ENCODE assay signal across 1 cellular context in the genomic region with DNA sequence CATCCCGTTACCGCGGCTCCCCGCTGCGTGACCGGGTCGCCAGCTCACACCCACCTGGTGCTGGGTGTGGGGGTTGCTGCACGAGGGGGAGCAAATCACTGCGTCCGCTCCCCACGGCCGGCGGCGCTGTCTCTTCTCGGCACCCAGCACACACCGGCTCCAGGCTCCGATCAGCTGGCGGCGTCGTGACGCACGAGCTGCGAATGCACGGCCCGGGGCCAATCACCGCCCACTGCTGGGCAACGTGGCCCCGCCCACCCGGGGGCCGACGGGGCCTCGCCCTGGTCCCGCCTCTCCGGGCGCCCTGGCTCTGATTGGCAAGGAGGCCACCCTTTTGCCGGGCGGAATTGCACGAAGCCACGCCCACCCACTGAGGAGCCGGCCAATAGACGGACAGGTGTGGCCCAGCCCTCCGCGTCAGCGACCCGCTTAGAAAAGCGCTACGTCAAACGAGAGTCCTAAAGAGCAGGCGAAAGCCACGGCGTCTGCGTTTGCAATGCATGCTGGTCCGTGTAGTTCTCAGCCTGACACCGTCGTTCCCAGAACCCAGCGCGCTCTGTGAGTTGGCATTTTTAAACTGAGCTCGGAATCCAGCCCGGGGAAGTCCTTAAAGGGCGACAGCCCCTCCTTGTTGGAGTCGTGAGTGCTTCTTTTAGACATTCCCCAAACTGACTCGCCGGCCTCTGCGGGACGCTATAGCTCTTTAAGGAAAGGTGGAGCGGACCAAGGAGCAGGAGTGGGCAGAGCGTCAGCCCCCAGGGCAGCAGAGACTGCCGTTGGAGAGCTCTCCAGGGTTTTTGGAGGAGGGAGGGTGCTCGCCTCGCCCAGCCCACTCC.
A peak's percentile ranks its signal among the peaks of the same experiment; 100 is the strongest.
TF ChIP-seq lines count a peak whose summit lies in the region.

No MANE protein-coding gene starts in this region.

TF ChIP-seq in K562, 482 proteins besides CTCF, POLR2A, EP300 and RAD21 (continued from another document and continues in another):
- TF ChIP-seq ZNF785 (CRISPR knock-in tag; IDR thresholded peaks at IDR 0.05), result no peak
- peak; percentile 92 for TF ChIP-seq ZNF143 (CRISPR knock-in tag; IDR thresholded peaks at IDR 0.05)
- 0 out of 2 replicates have a peak, but pooled peaks have one; percentile 44 for TF ChIP-seq MTA1 (IDR thresholded peaks at IDR 0.05; ENCODE audit: borderline replicate concordance)
- no peak for TF ChIP-seq E2F1 (CRISPR knock-in tag; IDR thresholded peaks at IDR 0.05)
- TF ChIP-seq NEUROD1 (IDR thresholded peaks at IDR 0.05; ENCODE audit: borderline replicate concordance, low read depth, low read length, partially characterized antibody), result peak; percentile 56
- TF ChIP-seq, protein P1, sequence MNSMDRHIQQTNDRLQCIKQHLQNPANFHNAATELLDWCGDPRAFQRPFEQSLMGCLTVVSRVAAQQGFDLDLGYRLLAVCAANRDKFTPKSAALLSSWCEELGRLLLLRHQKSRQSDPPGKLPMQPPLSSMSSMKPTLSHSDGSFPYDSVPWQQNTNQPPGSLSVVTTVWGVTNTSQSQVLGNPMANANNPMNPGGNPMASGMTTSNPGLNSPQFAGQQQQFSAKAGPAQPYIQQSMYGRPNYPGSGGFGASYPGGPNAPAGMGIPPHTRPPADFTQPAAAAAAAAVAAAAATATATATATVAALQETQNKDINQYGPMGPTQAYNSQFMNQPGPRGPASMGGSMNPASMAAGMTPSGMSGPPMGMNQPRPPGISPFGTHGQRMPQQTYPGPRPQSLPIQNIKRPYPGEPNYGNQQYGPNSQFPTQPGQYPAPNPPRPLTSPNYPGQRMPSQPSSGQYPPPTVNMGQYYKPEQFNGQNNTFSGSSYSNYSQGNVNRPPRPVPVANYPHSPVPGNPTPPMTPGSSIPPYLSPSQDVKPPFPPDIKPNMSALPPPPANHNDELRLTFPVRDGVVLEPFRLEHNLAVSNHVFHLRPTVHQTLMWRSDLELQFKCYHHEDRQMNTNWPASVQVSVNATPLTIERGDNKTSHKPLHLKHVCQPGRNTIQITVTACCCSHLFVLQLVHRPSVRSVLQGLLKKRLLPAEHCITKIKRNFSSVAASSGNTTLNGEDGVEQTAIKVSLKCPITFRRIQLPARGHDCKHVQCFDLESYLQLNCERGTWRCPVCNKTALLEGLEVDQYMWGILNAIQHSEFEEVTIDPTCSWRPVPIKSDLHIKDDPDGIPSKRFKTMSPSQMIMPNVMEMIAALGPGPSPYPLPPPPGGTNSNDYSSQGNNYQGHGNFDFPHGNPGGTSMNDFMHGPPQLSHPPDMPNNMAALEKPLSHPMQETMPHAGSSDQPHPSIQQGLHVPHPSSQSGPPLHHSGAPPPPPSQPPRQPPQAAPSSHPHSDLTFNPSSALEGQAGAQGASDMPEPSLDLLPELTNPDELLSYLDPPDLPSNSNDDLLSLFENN (IDR thresholded peaks at IDR 0.05; ENCODE audit: low read depth in 2 of 2, low read length in 2 of 2), result 0 out of 4 replicates have a peak, but pooled peaks of 1 of the 2 experiments have one; percentile 25
- no peak for TF ChIP-seq HMG20B (CRISPR knock-in tag; IDR thresholded peaks at IDR 0.05)
- 0 out of 2 replicates have a peak, but pooled peaks have one; percentile 13 for TF ChIP-seq MYNN (IDR thresholded peaks at IDR 0.05)
- no peak for TF ChIP-seq MYNN (CRISPR knock-in tag; IDR thresholded peaks at IDR 0.05)
- TF ChIP-seq, protein P2, sequence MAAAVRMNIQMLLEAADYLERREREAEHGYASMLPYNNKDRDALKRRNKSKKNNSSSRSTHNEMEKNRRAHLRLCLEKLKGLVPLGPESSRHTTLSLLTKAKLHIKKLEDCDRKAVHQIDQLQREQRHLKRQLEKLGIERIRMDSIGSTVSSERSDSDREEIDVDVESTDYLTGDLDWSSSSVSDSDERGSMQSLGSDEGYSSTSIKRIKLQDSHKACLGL (CRISPR knock-in tag; IDR thresholded peaks at IDR 0.05; ENCODE audit: borderline replicate concordance, poor library complexity, severe bottlenecking), result peak; percentile 31
- no peak; the same call in 1 of the 2 replicates for TF ChIP-seq ATF1 (CRISPR knock-in tag; IDR thresholded peaks at IDR 0.05)
- TF ChIP-seq ATF1 (tag; IDR thresholded peaks at IDR 0.05), result peak; percentile 98
- no peak for TF ChIP-seq HNRNPH1 (optimal IDR thresholded peaks at IDR 0.05; ENCODE audit: low read depth, low read length)
- no peak for TF ChIP-seq PTTG1 (tag; IDR thresholded peaks at IDR 0.05; ENCODE audit: low read depth)
- peak; percentile 100 for TF ChIP-seq TFAP4 (CRISPR knock-in tag; IDR thresholded peaks at IDR 0.05; ENCODE audit: borderline replicate concordance)
- TF ChIP-seq CREB3L1 (IDR thresholded peaks at IDR 0.05; ENCODE audit: borderline replicate concordance, low read depth), result peak; percentile 94
- TF ChIP-seq, protein P3, sequence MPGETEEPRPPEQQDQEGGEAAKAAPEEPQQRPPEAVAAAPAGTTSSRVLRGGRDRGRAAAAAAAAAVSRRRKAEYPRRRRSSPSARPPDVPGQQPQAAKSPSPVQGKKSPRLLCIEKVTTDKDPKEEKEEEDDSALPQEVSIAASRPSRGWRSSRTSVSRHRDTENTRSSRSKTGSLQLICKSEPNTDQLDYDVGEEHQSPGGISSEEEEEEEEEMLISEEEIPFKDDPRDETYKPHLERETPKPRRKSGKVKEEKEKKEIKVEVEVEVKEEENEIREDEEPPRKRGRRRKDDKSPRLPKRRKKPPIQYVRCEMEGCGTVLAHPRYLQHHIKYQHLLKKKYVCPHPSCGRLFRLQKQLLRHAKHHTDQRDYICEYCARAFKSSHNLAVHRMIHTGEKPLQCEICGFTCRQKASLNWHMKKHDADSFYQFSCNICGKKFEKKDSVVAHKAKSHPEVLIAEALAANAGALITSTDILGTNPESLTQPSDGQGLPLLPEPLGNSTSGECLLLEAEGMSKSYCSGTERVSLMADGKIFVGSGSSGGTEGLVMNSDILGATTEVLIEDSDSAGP (CRISPR knock-in tag; IDR thresholded peaks at IDR 0.05), result peak; percentile 93
- peak; percentile 95 for TF ChIP-seq CREB1 (IDR thresholded peaks at IDR 0.05)
- peak; percentile 93 for TF ChIP-seq CREB1 (CRISPR knock-in tag; IDR thresholded peaks at IDR 0.05)
- TF ChIP-seq KLF1 (tag; IDR thresholded peaks at IDR 0.05), result no peak
- peak; percentile 93 for TF ChIP-seq MBD2 (IDR thresholded peaks at IDR 0.05; ENCODE audit: borderline replicate concordance, low read depth)
- TF ChIP-seq MCM2 (IDR thresholded peaks at IDR 0.05; ENCODE audit: low read depth), result no peak
- TF ChIP-seq FIP1L1 (IDR thresholded peaks at IDR 0.05; ENCODE audit: low read depth, low read length, poor library complexity, severe bottlenecking), result peak; percentile 57
- peak; percentile 96 for TF ChIP-seq SAP30 (IDR thresholded peaks at IDR 0.05; ENCODE audit: borderline replicate concordance, insufficient read depth, low read depth, low read length, poor library complexity, severe bottlenecking)
- TF ChIP-seq DDX20 (tag; IDR thresholded peaks at IDR 0.05; ENCODE audit: low read depth), result no peak
- TF ChIP-seq, protein P4, sequence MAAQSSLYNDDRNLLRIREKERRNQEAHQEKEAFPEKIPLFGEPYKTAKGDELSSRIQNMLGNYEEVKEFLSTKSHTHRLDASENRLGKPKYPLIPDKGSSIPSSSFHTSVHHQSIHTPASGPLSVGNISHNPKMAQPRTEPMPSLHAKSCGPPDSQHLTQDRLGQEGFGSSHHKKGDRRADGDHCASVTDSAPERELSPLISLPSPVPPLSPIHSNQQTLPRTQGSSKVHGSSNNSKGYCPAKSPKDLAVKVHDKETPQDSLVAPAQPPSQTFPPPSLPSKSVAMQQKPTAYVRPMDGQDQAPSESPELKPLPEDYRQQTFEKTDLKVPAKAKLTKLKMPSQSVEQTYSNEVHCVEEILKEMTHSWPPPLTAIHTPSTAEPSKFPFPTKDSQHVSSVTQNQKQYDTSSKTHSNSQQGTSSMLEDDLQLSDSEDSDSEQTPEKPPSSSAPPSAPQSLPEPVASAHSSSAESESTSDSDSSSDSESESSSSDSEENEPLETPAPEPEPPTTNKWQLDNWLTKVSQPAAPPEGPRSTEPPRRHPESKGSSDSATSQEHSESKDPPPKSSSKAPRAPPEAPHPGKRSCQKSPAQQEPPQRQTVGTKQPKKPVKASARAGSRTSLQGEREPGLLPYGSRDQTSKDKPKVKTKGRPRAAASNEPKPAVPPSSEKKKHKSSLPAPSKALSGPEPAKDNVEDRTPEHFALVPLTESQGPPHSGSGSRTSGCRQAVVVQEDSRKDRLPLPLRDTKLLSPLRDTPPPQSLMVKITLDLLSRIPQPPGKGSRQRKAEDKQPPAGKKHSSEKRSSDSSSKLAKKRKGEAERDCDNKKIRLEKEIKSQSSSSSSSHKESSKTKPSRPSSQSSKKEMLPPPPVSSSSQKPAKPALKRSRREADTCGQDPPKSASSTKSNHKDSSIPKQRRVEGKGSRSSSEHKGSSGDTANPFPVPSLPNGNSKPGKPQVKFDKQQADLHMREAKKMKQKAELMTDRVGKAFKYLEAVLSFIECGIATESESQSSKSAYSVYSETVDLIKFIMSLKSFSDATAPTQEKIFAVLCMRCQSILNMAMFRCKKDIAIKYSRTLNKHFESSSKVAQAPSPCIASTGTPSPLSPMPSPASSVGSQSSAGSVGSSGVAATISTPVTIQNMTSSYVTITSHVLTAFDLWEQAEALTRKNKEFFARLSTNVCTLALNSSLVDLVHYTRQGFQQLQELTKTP (IDR thresholded peaks at IDR 0.05; ENCODE audit: low read depth in 1 of 2, partially characterized antibody in 2 of 2), result peak in 1 of 2 experiments; percentile 94
- peak; percentile 89 for TF ChIP-seq ATF7 (IDR thresholded peaks at IDR 0.05)
- peak; percentile 91; the same call in 1 of the 2 replicates for TF ChIP-seq NFRKB (IDR thresholded peaks at IDR 0.05; ENCODE audit: low read depth)
- no peak for TF ChIP-seq RFX1 (IDR thresholded peaks at IDR 0.05)
- TF ChIP-seq, protein P5, sequence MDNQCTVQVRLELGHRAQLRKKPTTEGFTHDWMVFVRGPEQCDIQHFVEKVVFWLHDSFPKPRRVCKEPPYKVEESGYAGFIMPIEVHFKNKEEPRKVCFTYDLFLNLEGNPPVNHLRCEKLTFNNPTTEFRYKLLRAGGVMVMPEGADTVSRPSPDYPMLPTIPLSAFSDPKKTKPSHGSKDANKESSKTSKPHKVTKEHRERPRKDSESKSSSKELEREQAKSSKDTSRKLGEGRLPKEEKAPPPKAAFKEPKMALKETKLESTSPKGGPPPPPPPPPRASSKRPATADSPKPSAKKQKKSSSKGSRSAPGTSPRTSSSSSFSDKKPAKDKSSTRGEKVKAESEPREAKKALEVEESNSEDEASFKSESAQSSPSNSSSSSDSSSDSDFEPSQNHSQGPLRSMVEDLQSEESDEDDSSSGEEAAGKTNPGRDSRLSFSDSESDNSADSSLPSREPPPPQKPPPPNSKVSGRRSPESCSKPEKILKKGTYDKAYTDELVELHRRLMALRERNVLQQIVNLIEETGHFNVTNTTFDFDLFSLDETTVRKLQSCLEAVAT (IDR thresholded peaks at IDR 0.05), result peak in 1 of 2 experiments; percentile 36; a peak in 1 of 4 replicates
- TF ChIP-seq ZNF551 (CRISPR knock-in tag; IDR thresholded peaks at IDR 0.05), result no peak
- TF ChIP-seq, protein P6, sequence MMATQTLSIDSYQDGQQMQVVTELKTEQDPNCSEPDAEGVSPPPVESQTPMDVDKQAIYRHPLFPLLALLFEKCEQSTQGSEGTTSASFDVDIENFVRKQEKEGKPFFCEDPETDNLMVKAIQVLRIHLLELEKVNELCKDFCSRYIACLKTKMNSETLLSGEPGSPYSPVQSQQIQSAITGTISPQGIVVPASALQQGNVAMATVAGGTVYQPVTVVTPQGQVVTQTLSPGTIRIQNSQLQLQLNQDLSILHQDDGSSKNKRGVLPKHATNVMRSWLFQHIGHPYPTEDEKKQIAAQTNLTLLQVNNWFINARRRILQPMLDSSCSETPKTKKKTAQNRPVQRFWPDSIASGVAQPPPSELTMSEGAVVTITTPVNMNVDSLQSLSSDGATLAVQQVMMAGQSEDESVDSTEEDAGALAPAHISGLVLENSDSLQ (IDR thresholded peaks at IDR 0.05), result peak; percentile 99
- no peak for TF ChIP-seq ZNF584 (CRISPR knock-in tag; IDR thresholded peaks at IDR 0.05; ENCODE audit: low read depth)
- no peak for TF ChIP-seq NCOA6 (IDR thresholded peaks at IDR 0.05)
- TF ChIP-seq SP2 (IDR thresholded peaks at IDR 0.05; ENCODE audit: extremely low read depth, low read depth, low read length, poor library complexity, severe bottlenecking), result peak; percentile 77
- TF ChIP-seq NFYB (IDR thresholded peaks at IDR 0.05; ENCODE audit: extremely low read depth, insufficient read length), result peak; percentile 96
- no peak for TF ChIP-seq NR4A1 (CRISPR knock-in tag; IDR thresholded peaks at IDR 0.05)
- TF ChIP-seq NR4A1 (tag; IDR thresholded peaks at IDR 0.05), result 0 out of 2 replicates have a peak, but pooled peaks have one; percentile 26
- TF ChIP-seq ZNF57 (CRISPR knock-in tag; IDR thresholded peaks at IDR 0.05), result no peak
- peak; percentile 92 for TF ChIP-seq RBFOX2 (IDR thresholded peaks at IDR 0.05; ENCODE audit: low read depth, low read length)
- TF ChIP-seq NBN (IDR thresholded peaks at IDR 0.05; ENCODE audit: low read depth), result 0 out of 2 replicates have a peak, but pooled peaks have one; percentile 19
- TF ChIP-seq E2F5 (CRISPR knock-in tag; IDR thresholded peaks at IDR 0.05), result no peak
